11 cellular contexts compared by ENCODE assay signal in the genomic region with DNA sequence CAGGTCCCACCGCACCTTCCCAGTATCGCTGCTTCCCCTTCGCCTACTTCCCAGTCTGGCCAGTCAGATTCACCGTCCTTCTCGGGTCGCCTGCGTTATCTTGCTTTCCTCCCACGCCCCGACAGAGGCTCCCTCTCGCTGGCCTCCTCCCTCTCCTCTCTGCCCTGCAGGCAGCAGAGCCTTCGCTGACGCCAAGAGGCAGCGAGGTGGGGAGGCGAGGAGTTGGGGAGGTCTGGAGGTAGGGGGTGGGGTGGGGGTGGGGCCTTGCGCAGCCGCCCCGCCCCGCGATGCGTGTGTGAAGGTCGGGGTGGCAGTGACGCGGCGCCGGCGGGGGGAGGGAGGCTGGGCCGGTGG. TPM values are rescaled to one million over a fixed set of nuclear protein-coding genes. Genes with fewer than 3 reads are reported as not detected.
DNase-seq lines count a peak whose midpoint lies in the region; FAIRE-seq and TF ChIP-seq lines count a peak whose summit lies in the region.
"Not testable (repeated sequence)": the region's sequence is repeated elsewhere in the genome, so short reads cannot be mapped to it uniquely, and the experiment has no call there.
"Had no signal": no experiment of that assay in that cellular context is flagged by ENCODE, and none has a peak within 500 bp of the region (broad histone marks: within the 10 kb centered on the region; RNA-seq: fewer than 3 reads in every experiment).

A gene (plus strand): TSS at position 340 of the 354 bp plus-strand sequence. CDS start 116 bp downstream, outside the sequence.

- intact Hi-C loops in dorsolateral prefrontal cortex (cut with DNase I); cardiac septum (cut with DNase I): not testable (repeated sequence)

- not testable (repeated sequence) for H3K9me3 Mint-ChIP-seq in astrocyte (ENCODE audit: unreplicated experiment)

- H3K4me1 Mint-ChIP-seq in astrocyte (ENCODE audit: low read depth, unreplicated experiment): not testable (repeated sequence)

- not testable (repeated sequence) for TF ChIP-seq RAD21 in neural cell (conservative IDR thresholded peaks at IDR 0.05)

- H3K4me2 ChIP-seq in astrocyte (ENCODE audit: low read length): peak within 1 kb of the TSS; percentile 80
- H3K4me2 ChIP-seq in neural cell (ENCODE audit: low read length): not testable (repeated sequence)
- peak within 1 kb of the TSS; percentile 89 for H3K4me2 ChIP-seq in smooth muscle cell

- H3K4me3 Mint-ChIP-seq in astrocyte (ENCODE audit: unreplicated experiment): peak within 1 kb of the TSS; percentile 82

- not testable (repeated sequence) for H3K9ac ChIP-seq in HUES6 (ENCODE audit: low read length); astrocyte (ENCODE audit: low read length); iPS-20b (ENCODE audit: low read depth, low read length)
- H3K9ac ChIP-seq in neural cell (ENCODE audit: low read length) (peak within 1 kb of the TSS; percentile 72), smooth muscle cell (ENCODE audit: low read depth) (peak within 1 kb of the TSS; percentile 62)

- H3K27me3 Mint-ChIP-seq in astrocyte (ENCODE audit: low read depth, unreplicated experiment): peaks cover 38% of the 10 kb centered on the region

- H3K27me3 ChIP-seq in BE2C; astrocyte (ENCODE audit: insufficient read depth, low read length); neural cell (ENCODE audit: insufficient read depth, low read depth, low read length): not testable (repeated sequence)
- H3K27me3 ChIP-seq in HUES6 (ENCODE audit: control insufficient read depth, insufficient read depth, low read length) (peaks cover 49% of the 10 kb centered on the region), dorsolateral prefrontal cortex (peaks cover 0 to 15% (median 0%) of the 10 kb centered on the region in 45 donors), iPS-20b (ENCODE audit: insufficient read depth, low read length) (peaks cover 45% of the 10 kb centered on the region), smooth muscle cell (ENCODE audit: low read depth) (peaks cover 28% of the 10 kb centered on the region)

- FAIRE-seq in astrocyte (lab: Jason Lieb, UNC): not testable (repeated sequence)

- TF ChIP-seq EP300 in neural cell (conservative IDR thresholded peaks at IDR 0.05; ENCODE audit: poor library complexity, severe bottlenecking): not testable (repeated sequence)

- H4K20me1 ChIP-seq in astrocyte (ENCODE audit: insufficient read depth, low read length); neural cell (ENCODE audit: insufficient read depth); smooth muscle cell (ENCODE audit: low read depth): not testable (repeated sequence)

- H3F3A ChIP-seq in neural cell (ENCODE audit: insufficient read depth, low read length, poor library complexity, severe bottlenecking); smooth muscle cell (ENCODE audit: low read depth): not testable (repeated sequence)

- peak within 1 kb of the TSS; percentile 73 for H2AFZ ChIP-seq in astrocyte (ENCODE audit: low read depth, low read length)
- H2AFZ ChIP-seq in neural cell (ENCODE audit: low read depth, low read length); smooth muscle cell (ENCODE audit: low read depth): not testable (repeated sequence)

- 0% methylated on average over 4 of the region's 27 CpGs for WGBS in smooth muscle cell (ENCODE audit: low lambda C conversion rate)

- H3K79me2 ChIP-seq in astrocyte (ENCODE audit: insufficient read depth, low read length); neural cell (replicated peaks; ENCODE audit: insufficient read depth, low read length); smooth muscle cell (ENCODE audit: low read depth): not testable (repeated sequence)

- H3K36me3 Mint-ChIP-seq in astrocyte (ENCODE audit: low read depth, unreplicated experiment): not testable (repeated sequence)

- H3K9me3 ChIP-seq in BE2C; HUES6 (ENCODE audit: control insufficient read depth, insufficient read depth, low read depth, low read length); astrocyte (ENCODE audit: insufficient read depth, low read depth, low read length); iPS-20b (ENCODE audit: insufficient read depth, low read depth, low read length); neural cell (ENCODE audit: low read length); smooth muscle cell (replicated peaks; ENCODE audit: low read depth): not testable (repeated sequence)

- peak within 1 kb of the TSS; percentile 66 for H3K27ac Mint-ChIP-seq in astrocyte (ENCODE audit: unreplicated experiment)

- not testable (repeated sequence) for H3K36me3 ChIP-seq in BE2C; HUES6 (ENCODE audit: control insufficient read depth, insufficient read depth, low read length); astrocyte (ENCODE audit: insufficient read depth, low read length); iPS-20b (ENCODE audit: insufficient read depth, low read depth, low read length); neural cell (ENCODE audit: insufficient read depth, low read length); smooth muscle cell (ENCODE audit: low read depth)

- H3K27ac ChIP-seq in HUES6 (ENCODE audit: low read depth, low read length); astrocyte (ENCODE audit: low read depth, low read length); iPS-20b (ENCODE audit: low read length): not testable (repeated sequence)
- H3K27ac ChIP-seq in dorsolateral prefrontal cortex (peak within 1 kb of the TSS in 40 of 59 donors; percentile 1 to 87 (median 66)), neural cell (ENCODE audit: low read length) (peak within 1 kb of the TSS; percentile 65), smooth muscle cell (ENCODE audit: low read depth) (peak within 1 kb of the TSS; percentile 95)

- not testable (repeated sequence) for H3K9me2 ChIP-seq in neural cell (ENCODE audit: insufficient read depth, low read length)

- peak within 1 kb of the TSS; percentile 48 for H3K4me3 ChIP-seq in BE2C (ENCODE audit: low read depth, low read length)
- H3K4me3 ChIP-seq in HUES6 (ENCODE audit: low read depth, low read length): peak within 1 kb of the TSS; percentile 50
- not testable (repeated sequence) for H3K4me3 ChIP-seq in astrocyte (ENCODE audit: insufficient read depth, low read depth, low read length)
- H3K4me3 ChIP-seq in dorsolateral prefrontal cortex: peak within 1 kb of the TSS in 56 of 59 donors; percentile 19 to 65 (median 49)
- H3K4me3 ChIP-seq in iPS-20b (ENCODE audit: low read length): peak within 1 kb of the TSS; percentile 30; the same call in 1 of the 2 replicates
- peak within 1 kb of the TSS; percentile 62 for H3K4me3 ChIP-seq in neural cell (ENCODE audit: low read length)
- H3K4me3 ChIP-seq in smooth muscle cell: peak within 1 kb of the TSS; percentile 53

- TF ChIP-seq CTCF in BE2C (IDR thresholded peaks at IDR 0.05; ENCODE audit: low read depth, low read length); astrocyte (IDR thresholded peaks at IDR 0.05; ENCODE audit: insufficient read depth, low read depth, low read length); dorsolateral prefrontal cortex (IDR thresholded peaks at IDR 0.05 in 54 of 56, conservative IDR thresholded peaks at IDR 0.05 in 2 of 56; ENCODE audit: low read depth in 1 of 56, partially characterized antibody in 56 of 56); neural cell (IDR thresholded peaks at IDR 0.05; ENCODE audit: poor library complexity, severe bottlenecking); smooth muscle cell (IDR thresholded peaks at IDR 0.05; ENCODE audit: borderline replicate concordance, insufficient read depth, poor library complexity, severe bottlenecking): not testable (repeated sequence)

- DNase-seq in BE2C (peak; percentile 79), dorsolateral prefrontal cortex (peak in 4 of 10 donors; percentile 43 to 68 (median 58)), cardiac septum (ENCODE audit: low spot score) (peak; percentile 41)
- not testable (repeated sequence) for DNase-seq in astrocyte (ENCODE audit: low read depth); smooth muscle cell (lab: John Stamatoyannopoulos, UW; ENCODE audit: unreplicated experiment)

- not testable (repeated sequence) for H3K4me1 ChIP-seq in BE2C; HUES6 (ENCODE audit: control insufficient read depth, insufficient read depth, low read length); astrocyte (ENCODE audit: insufficient read depth, low read length); iPS-20b (ENCODE audit: insufficient read depth, low read length); smooth muscle cell (ENCODE audit: low read depth)

RNA-seq across cellular contexts. Expression of the gene that starts here (rescaled TPM):
- 1.9 TPM for polyA plus RNA-seq in BE2C (2012; ENCODE audit: insufficient read depth, insufficient read length, low read depth)
- total RNA-seq in astrocyte: 0.34 and 0.46 TPM in 2 replicates
- 100 to 1,000 TPM in 87 of 120 experiments, 10 to 100 TPM in 33; 36.5 to 178 (median 118) TPM for total RNA-seq in dorsolateral prefrontal cortex
- 0.86 TPM for total RNA-seq in cardiac septum
- 2.4 and 5.4 TPM in 2 replicates for polyA plus RNA-seq in neural cell
- 14.9 and 16.7 TPM in 2 replicates for polyA minus RNA-seq in neural cell
- total RNA-seq in smooth muscle cell: 0.72 and 1.2 TPM in 2 replicates
- 1.9 and 2.4 TPM in 2 replicates for polyA plus RNA-seq in smooth muscle cell
- total RNA-seq: HFFc6, NCI-H460 had no signal
- polyA plus RNA-seq: CD14-positive monocyte had no signal

Comparison
In these comparisons a context has a peak if more than half of its experiments do, and no peak if none do; other contexts are left out.
1. RNA of the gene that starts here (total RNA-seq): 36.5 to 178 TPM in dorsolateral prefrontal cortex; 0.86 TPM in cardiac septum (single experiment), 0.72 to 1.2 TPM in smooth muscle cell and 0.34 to 0.46 TPM in astrocyte; every median in the first group is over 10 times any median in the second.
2. Peak in DNase-seq in cardiac septum; RNA of the gene not detected or under 1 TPM.